ENCODE assay signal across 25 cellular contexts in genomic region chr7:72042855-72043254, GRCh38.
"Had no signal": no experiment of that assay in that cellular context is flagged by ENCODE, and none has a peak within 500 bp of the region (broad histone marks: within the 10 kb centered on the region; RNA-seq: fewer than 3 reads in every experiment).

No MANE protein-coding gene starts in this region.

- H3K9me3 ChIP-seq: colonic mucosa, gastrocnemius medialis, pancreas, thoracic aorta, vagina had no signal

- H3K27me3 ChIP-seq: cardiac muscle cell, colonic mucosa, gastrocnemius medialis, hepatocyte, pancreas, spleen, vagina had no signal

- H3K4me3 ChIP-seq: cardiac muscle cell, colonic mucosa, gastrocnemius medialis, hepatocyte, pancreas, spleen, thoracic aorta, vagina had no signal

- H3K27ac ChIP-seq: cardiac muscle cell, colonic mucosa, gastrocnemius medialis, hepatocyte, pancreas, spleen, thoracic aorta, vagina, WERI-Rb-1 had no signal

- H3K4me1 ChIP-seq: colonic mucosa, gastrocnemius medialis, pancreas, spleen, vagina had no signal

- H3K36me3 ChIP-seq: cardiac muscle cell, colonic mucosa, gastrocnemius medialis, pancreas, spleen, thoracic aorta, vagina, WERI-Rb-1 had no signal

- DNase-seq: activated CD4-positive, alpha-beta T cell treated with anti-CD3 and anti-CD28 coated beads, Interleukin-2, amount 10 ng/mL, durations not matched to agents 24 days and 14 days; activated CD8-positive, alpha-beta T cell treated with anti-CD3 and anti-CD28 coated beads for 36 hours; activated naive CD4-positive, alpha-beta T cell; activated T-cell treated with anti-CD3 and anti-CD28 coated beads for 4 hours; activated T-cell treated with anti-CD3 and anti-CD28 coated beads, Interleukin-2, amount 50 U/mL, for 72 hours; aorta; cerebellar nuclear complex; colonic mucosa; effector memory CD4-positive, alpha-beta T cell; gastrocnemius medialis; glutamatergic neuron; left cardiac atrium; mammary epithelial cell; naive thymus-derived CD4-positive, alpha-beta T cell; pancreas; right cardiac atrium; spleen; stimulated activated naive CD8-positive, alpha-beta T cell treated with anti-CD3 and anti-CD28 coated beads, Interleukin-15, Interleukin-2, amounts not matched to agents 100 U/mL and 50 U/mL, for 24 hours; SW 1271; T-helper 9 cell; WERI-Rb-1 had no signal
